ENCODE assay signal across 8 cellular contexts in the genomic region with DNA sequence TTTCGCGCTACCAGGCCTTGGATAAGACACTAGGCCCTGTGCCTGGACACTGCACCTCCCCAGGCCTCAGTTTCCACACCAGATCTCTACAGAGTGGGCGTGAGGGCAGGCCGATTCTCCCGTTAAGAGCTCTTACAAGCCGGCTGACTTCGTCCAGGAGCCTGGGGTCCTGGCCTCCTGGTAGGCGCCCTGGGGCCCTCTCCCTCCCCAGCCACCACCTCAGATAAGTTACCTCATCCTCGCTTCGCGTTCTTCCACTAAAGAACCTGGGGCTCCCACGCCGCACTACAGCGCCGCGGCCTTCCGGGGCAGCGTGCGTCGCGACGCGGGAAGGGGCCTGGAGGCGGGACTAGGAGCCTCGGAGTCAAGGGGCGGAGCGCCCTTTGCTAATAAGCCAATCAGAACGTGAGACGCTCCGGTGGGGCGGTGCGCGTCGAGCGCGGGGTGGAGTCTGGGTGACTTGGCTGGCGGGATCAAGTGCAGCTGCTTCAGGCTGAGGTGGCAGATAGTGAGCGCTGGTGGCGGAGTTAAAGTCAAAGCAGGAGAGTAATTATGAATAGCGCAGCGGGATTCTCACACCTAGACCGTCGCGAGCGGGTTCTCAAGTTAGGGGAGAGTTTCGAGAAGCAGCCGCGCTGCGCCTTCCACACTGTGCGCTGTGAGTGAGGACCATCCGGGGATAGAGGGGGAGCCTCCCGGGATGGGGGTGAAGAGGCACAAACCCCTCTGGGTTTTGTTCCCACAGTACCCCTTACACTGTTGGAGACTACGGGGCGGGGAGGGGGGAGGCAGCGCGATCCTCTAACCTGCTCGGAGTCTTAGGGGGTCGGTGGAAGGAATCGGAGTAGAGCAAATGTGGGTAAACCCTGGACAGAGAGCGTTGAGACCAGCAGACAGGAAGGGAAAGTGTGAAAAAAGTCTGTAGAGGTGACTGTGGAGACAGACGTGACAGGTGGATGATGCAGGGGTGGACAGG. TPM values are rescaled to one million over a fixed set of nuclear protein-coding genes. Genes with fewer than 3 reads are reported as not detected.
A peak's percentile ranks its signal among the peaks of the same experiment; 100 is the strongest.
DNase-seq lines count a peak whose midpoint lies in the region; TF ChIP-seq lines count a peak whose summit lies in the region.

TSS of gene EAF2 (plus strand) at position 476 of the 976 bp plus-strand sequence. CDS start at position 553, 77 bp downstream.
TSS of gene IQCB1 (minus strand) at position 327 of the 976 bp plus-strand sequence. CDS start 6,100 bp downstream, outside the sequence.

- no peaks in the 10 kb centered on the region for H3K27me3 Mint-ChIP-seq in HFFc6 (ENCODE audit: insufficient read depth)
- H3K27me3 Mint-ChIP-seq in activated naive CD4-positive, alpha-beta T cell treated with anti-CD3 and anti-CD28 coated beads, Interleukin-2, amount 10 ng/mL, durations not matched to agents 7 days and 5 days, result no peaks in the 10 kb centered on the region

- H3K36me3 Mint-ChIP-seq in HFFc6 (ENCODE audit: low read depth), result peaks cover 11% of the 10 kb centered on the region; the same call in 1 of the 2 replicates
- peaks cover 28% of the 10 kb centered on the region for H3K36me3 Mint-ChIP-seq in activated naive CD4-positive, alpha-beta T cell treated with anti-CD3 and anti-CD28 coated beads, Interleukin-2, amount 10 ng/mL, durations not matched to agents 7 days and 5 days

- peak within 1 kb of the TSS; percentile 97 for H3K4me3 Mint-ChIP-seq in HFFc6
- peak within 1 kb of the TSS; percentile 91 for H3K4me3 Mint-ChIP-seq in activated naive CD4-positive, alpha-beta T cell treated with anti-CD3 and anti-CD28 coated beads, Interleukin-2, amount 10 ng/mL, durations not matched to agents 7 days and 5 days

- no peak for TF ChIP-seq EP300 in suprapubic skin (IDR thresholded peaks at IDR 0.05)

- H3K9me3 Mint-ChIP-seq in HFFc6, result no peaks in the 10 kb centered on the region
- no peaks in the 10 kb centered on the region for H3K9me3 Mint-ChIP-seq in activated naive CD4-positive, alpha-beta T cell treated with anti-CD3 and anti-CD28 coated beads, Interleukin-2, amount 10 ng/mL, durations not matched to agents 7 days and 5 days

- H3K27me3 ChIP-seq in suprapubic skin, result no peaks in the 10 kb centered on the region

- H3K4me1 ChIP-seq in suprapubic skin, result peaks cover 22% of the 10 kb centered on the region

- H3K9me3 ChIP-seq in SK-N-MC (ENCODE audit: low read depth, low read length) (no peaks in the 10 kb centered on the region), suprapubic skin (no peaks in the 10 kb centered on the region)

- peak within 1 kb of the TSS; percentile 87 for H3K27ac Mint-ChIP-seq in HFFc6
- H3K27ac Mint-ChIP-seq in activated naive CD4-positive, alpha-beta T cell treated with anti-CD3 and anti-CD28 coated beads, Interleukin-2, amount 10 ng/mL, durations not matched to agents 7 days and 5 days, result peak within 1 kb of the TSS; percentile 93

- no peak; the same call in 1 of the 2 replicates for TF ChIP-seq CTCF in HFFc6 (IDR thresholded peaks at IDR 0.05)
- no peak for TF ChIP-seq CTCF in NB4 (IDR thresholded peaks at IDR 0.05; ENCODE audit: low read depth, low read length)
- TF ChIP-seq CTCF in suprapubic skin (IDR thresholded peaks at IDR 0.05), result no peak

- peak within 1 kb of the TSS; percentile 90 for H3K4me3 ChIP-seq in NB4 (ENCODE audit: low read depth, low read length)
- H3K4me3 ChIP-seq in SK-N-MC, result peak within 1 kb of the TSS; percentile 96
- peak within 1 kb of the TSS; percentile 69 for H3K4me3 ChIP-seq in suprapubic skin

- peak within 1 kb of the TSS; percentile 72; the same call in 1 of the 2 replicates for H3K27ac ChIP-seq in SK-N-MC
- H3K27ac ChIP-seq in suprapubic skin, result peak within 1 kb of the TSS; percentile 84

- CTCF ChIA-PET in activated naive CD4-positive, alpha-beta T cell treated with anti-CD3 and anti-CD28 coated beads, Interleukin-2, amount 10 ng/mL, durations not matched to agents 7 days and 5 days (lab: Charles Lee), result interaction anchor here (0.9 kb wide), 1 partner anchor 266 kb away, joined by 4 read pairs; no protein-coding TSS in a partner anchor

- WGBS in suprapubic skin, result under 1% methylated on average over 48 of the region's 61 CpGs

- H3K9ac ChIP-seq in SK-N-MC (ENCODE audit: insufficient read length), result peak within 1 kb of the TSS; percentile 95

- H3K4me1 Mint-ChIP-seq in HFFc6 (ENCODE audit: low read depth), result peaks cover 29% of the 10 kb centered on the region
- peaks cover 47% of the 10 kb centered on the region for H3K4me1 Mint-ChIP-seq in activated naive CD4-positive, alpha-beta T cell treated with anti-CD3 and anti-CD28 coated beads, Interleukin-2, amount 10 ng/mL, durations not matched to agents 7 days and 5 days

- peak; percentile 94 for TF ChIP-seq POLR2A in NB4 (IDR thresholded peaks at IDR 0.05; ENCODE audit: extremely low read depth, insufficient read length)
- peak in 1 of 2 donors; percentile 65 for TF ChIP-seq POLR2A in suprapubic skin (IDR thresholded peaks at IDR 0.05)

- H3K36me3 ChIP-seq in SK-N-MC (ENCODE audit: insufficient read depth, low read length) (peaks cover 36% of the 10 kb centered on the region), suprapubic skin (no peaks in the 10 kb centered on the region)

- DNase-seq in GM04504 (ENCODE audit: low read depth) (peak; percentile 86), HFFc6 (peak; percentile 92), NB4 (ENCODE audit: low read depth) (peak; percentile 98), SK-N-MC (ENCODE audit: low read depth, low spot score) (peak; percentile 81), globus pallidus (ENCODE audit: low spot score) (peak; percentile 96), nucleus accumbens (lab: John Stamatoyannopoulos, UW) (peak; percentile 58 to 98 (median 93)), suprapubic skin (ENCODE audit: low spot score in 2 of 2) (peak; percentile 96 to 97)
- peak; percentile 96 for DNase-seq in activated naive CD4-positive, alpha-beta T cell treated with anti-CD3 and anti-CD28 coated beads, Interleukin-2, amount 10 ng/mL, durations not matched to agents 7 days and 5 days

RNA-seq across cellular contexts. Expression of gene EAF2, which starts in this region (rescaled TPM):
- total RNA-seq in HFFc6 (2021; fragmentation: NEBNext Ultra II Directional; extraction: Animal tissue kit (Norgen Biotek cat#: 25700)), result 1 to 10 TPM; 1.4 to 1.8 (median 1.7) TPM
- 1 to 10 TPM; 1.3 to 5.8 (median 2.6) TPM for total RNA-seq in suprapubic skin

RNA-seq across cellular contexts. Expression of gene IQCB1, which starts in this region (rescaled TPM):
- 10 to 100 TPM in 4 of 6 experiments, 1 to 10 TPM in 2; 8.4 to 11.9 (median 10.1) TPM for total RNA-seq in HFFc6 (2021; fragmentation: NEBNext Ultra II Directional; extraction: Animal tissue kit (Norgen Biotek cat#: 25700))
- 10 to 100 TPM in 3 of 4 donors, 1 to 10 TPM in 1; 8.1 to 35.8 (median 15.0) TPM for total RNA-seq in suprapubic skin

Comparison
In these comparisons a context has a peak if more than half of its experiments do, and no peak if none do; other contexts are left out.
1. Peak in every context shown above with its lines: DNase-seq, H3K4me3 ChIP-seq and H3K27ac ChIP-seq.